Comparison of ENCODE assay signal across 8 cellular contexts in the genomic region with DNA sequence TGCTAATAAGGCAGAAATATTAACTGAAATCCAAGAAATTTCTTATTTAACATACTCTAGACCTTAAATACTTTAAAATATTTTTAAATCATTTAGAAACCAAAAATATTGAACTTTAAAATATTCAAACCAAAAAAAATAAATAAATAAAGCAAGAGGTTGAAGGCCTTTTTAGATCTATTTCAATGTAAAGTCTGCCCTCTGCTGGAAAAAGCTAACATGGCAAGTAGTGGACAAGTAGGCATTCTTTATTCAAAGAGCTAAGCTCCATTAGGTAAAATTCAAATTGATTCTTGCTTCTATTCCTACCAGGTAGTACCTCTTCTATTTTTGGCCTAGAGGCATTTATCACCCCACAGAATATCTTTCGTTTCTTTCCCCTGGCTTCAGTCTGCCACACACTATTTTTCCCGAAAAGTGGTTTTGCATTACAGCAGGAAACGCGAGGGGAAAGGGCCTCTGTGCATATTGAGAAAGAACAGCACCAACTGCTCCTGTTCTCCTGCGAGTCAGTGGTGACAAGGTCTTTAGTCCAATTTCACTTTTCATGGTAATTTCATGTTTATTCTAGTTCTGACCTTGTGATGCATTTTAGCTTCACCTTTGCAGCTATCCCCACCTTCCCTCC. TPM values are rescaled to one million over a fixed set of nuclear protein-coding genes. Genes with fewer than 3 reads are reported as not detected.
DNase-seq lines count a peak whose midpoint lies in the region; ATAC-seq and TF ChIP-seq lines count a peak whose summit lies in the region.

No MANE protein-coding gene starts in this region.

- H3K4me3 ChIP-seq in AG09309 (ENCODE audit: control insufficient read depth, low read depth, low read length) (no peak overlapping the region), WI38 (ENCODE audit: low read depth, low read length) (no peak overlapping the region), esophagus squamous epithelium (no peak overlapping the region), neuronal stem cell (ENCODE audit: low read length in 2 of 2) (no peak overlapping the region)

- H2AFZ ChIP-seq in neuronal stem cell (ENCODE audit: low read length) = no peak overlapping the region

- no peak overlapping the region for H2BK120ac ChIP-seq in neuronal stem cell (ENCODE audit: low read depth, low read length)

- no peak overlapping the region for H4K8ac ChIP-seq in neuronal stem cell (ENCODE audit: low read depth, low read length)

- peak; percentile 62 for ATAC-seq in HG03025 (IDR thresholded peaks at IDR 0.05; ENCODE audit: low FRiP score, unreplicated experiment)

- no peak overlapping the region for H2BK12ac ChIP-seq in neuronal stem cell (ENCODE audit: low read length)

- TF ChIP-seq POLR2A in esophagus squamous epithelium (IDR thresholded peaks at IDR 0.05) = no peak

- peaks cover 0 to 4% (median 0%) of the 10 kb centered on the region in 3 donors for H3K4me1 ChIP-seq in esophagus squamous epithelium
- no peaks in the 10 kb centered on the region for H3K4me1 ChIP-seq in neuronal stem cell (ENCODE audit: control insufficient read depth in 2 of 2, insufficient read depth in 1 of 2, low read depth in 1 of 2, low read length in 2 of 2)

- no peaks in the 10 kb centered on the region for H3K27me3 ChIP-seq in esophagus squamous epithelium
- H3K27me3 ChIP-seq in neuronal stem cell (ENCODE audit: control insufficient read depth in 3 of 3, insufficient read depth in 3 of 3, low read depth in 1 of 3, low read length in 3 of 3) = peaks cover 0 to 8% (median 0%) of the 10 kb centered on the region in 3 experiments

- H3K27ac ChIP-seq in esophagus squamous epithelium = no peak overlapping the region
- H3K27ac ChIP-seq in neuronal stem cell (replicated peaks; ENCODE audit: low read length) = no peak overlapping the region

- no peak overlapping the region for H3K18ac ChIP-seq in neuronal stem cell (ENCODE audit: low read length)

- no peaks in the 10 kb centered on the region for H3K79me1 ChIP-seq in neuronal stem cell (ENCODE audit: low read depth, low read length)

- H3K9ac ChIP-seq in neuronal stem cell (ENCODE audit: low read depth, low read length, poor library complexity) = no peak overlapping the region

- no peak overlapping the region for H3K14ac ChIP-seq in neuronal stem cell (ENCODE audit: low read length)

- H2BK15ac ChIP-seq in neuronal stem cell (ENCODE audit: low read length) = no peak overlapping the region

- peaks cover 0 to 18% (median 0%) of the 10 kb centered on the region in 3 donors for H3K36me3 ChIP-seq in esophagus squamous epithelium
- H3K36me3 ChIP-seq in neuronal stem cell (replicated peaks in 1 of 2; ENCODE audit: control insufficient read depth in 2 of 2, insufficient read depth in 2 of 2, low read length in 2 of 2) = no peaks in the 10 kb centered on the region

- no peak overlapping the region for H3K4ac ChIP-seq in neuronal stem cell (ENCODE audit: low read length)

- H2AK5ac ChIP-seq in neuronal stem cell (ENCODE audit: low read depth, low read length) = no peak overlapping the region

- 59 to 61% methylated on average over 5 of the region's 5 CpGs for whole genome bisulfite sequencing in esophagus squamous epithelium, 2 donors
- no CpG with 5 or more reads among the region's 5 CpGs for WGBS in neuronal stem cell (ENCODE audit: extremely low coverage in 2 of 2, insufficient read length in 2 of 2, insufficient replicate concordance in 1 of 2), 2 donors

- H2BK5ac ChIP-seq in neuronal stem cell (ENCODE audit: low read length) = no peak overlapping the region

- TF ChIP-seq CTCF in AG09309 (IDR thresholded peaks at IDR 0.05; ENCODE audit: control insufficient read depth, insufficient read depth, low read depth, low read length, missing control alignments) (peak; percentile 73), GM12874 (IDR thresholded peaks at IDR 0.05; ENCODE audit: insufficient read depth, low read depth, low read length) (peak; percentile 53; the same call in 1 of the 2 replicates), WI38 (IDR thresholded peaks at IDR 0.05; ENCODE audit: low read depth, low read length) (peak; percentile 41), esophagus squamous epithelium (IDR thresholded peaks at IDR 0.05) (peak; percentile 63 to 87 (median 85))

- DNase-seq in AG09309 (ENCODE audit: low read depth) (peak; percentile 45), NCI-H2171 treated with DMSO at 0.1 percent for 48 hours (lab: John Stamatoyannopoulos, UW) (peak; percentile 72), esophagus squamous epithelium (lab: John Stamatoyannopoulos, UW) (no peak), neuronal stem cell (ENCODE audit: low spot score) (peak; percentile 76), cortex of kidney (lab: John Stamatoyannopoulos, UW) (no peak)

- no peaks in the 10 kb centered on the region for H3K9me3 ChIP-seq in esophagus squamous epithelium
- H3K9me3 ChIP-seq in neuronal stem cell (replicated peaks in 1 of 2; ENCODE audit: control insufficient read depth in 2 of 2, insufficient read depth in 1 of 2, low read depth in 1 of 2, low read length in 2 of 2) = no peaks in the 10 kb centered on the region

- intact Hi-C loops in esophagus squamous epithelium (cut with DNase I) = loop anchor here (5.0 kb wide), 1 partner anchor 76 kb away; no protein-coding TSS in a partner anchor

- H3K4me2 ChIP-seq in neuronal stem cell (ENCODE audit: insufficient read depth, low read length, poor library complexity, severe bottlenecking) = no peak overlapping the region

- H4K91ac ChIP-seq in neuronal stem cell (ENCODE audit: low read depth, low read length, poor library complexity) = no peak overlapping the region

- no peak overlapping the region for H3K23ac ChIP-seq in neuronal stem cell (ENCODE audit: low read depth, low read length, poor library complexity)

RNA-seq across cellular contexts. Expression of a gene that starts 20.4 kb away (rescaled TPM):
- 10 to 100 TPM in 2 of 4 donors, 1 to 10 TPM in 2; 8.2 to 17.4 (median 10.8) TPM for total RNA-seq in esophagus squamous epithelium
- polyA plus RNA-seq in neuronal stem cell (2013, experiment 1 of 2) = 0.18 TPM
- 0.12 TPM for polyA plus RNA-seq in neuronal stem cell (2013, experiment 2 of 2)

RNA-seq across cellular contexts. Expression of a gene that starts 45.9 kb away (rescaled TPM):
- 10 to 100 TPM in 2 of 4 donors, 1 to 10 TPM in 2; 5.5 to 19.3 (median 13.0) TPM for total RNA-seq in esophagus squamous epithelium
- 31.6 TPM for polyA plus RNA-seq in neuronal stem cell (2013, experiment 1 of 2)
- polyA plus RNA-seq in neuronal stem cell (2013, experiment 2 of 2) = 32.1 TPM

RNA-seq across cellular contexts. Expression of a gene that starts 54.8 kb away (rescaled TPM):
- total RNA-seq in esophagus squamous epithelium = 1 to 10 TPM in 3 of 4 donors, under 1 TPM in 1; 0.91 to 6.5 (median 2.1) TPM
- 0.13 TPM for polyA plus RNA-seq in neuronal stem cell (2013, experiment 1 of 2)
- polyA plus RNA-seq in neuronal stem cell (2013, experiment 2 of 2) = 0.28 TPM

Comparison
In these comparisons a context has a peak if more than half of its experiments do, and no peak if none do; other contexts are left out.
1. DNase-seq: peak in AG09309 (single experiment), NCI-H2171 treated with DMSO at 0.1 percent for 48 hours (single experiment) and neuronal stem cell (single experiment); none in esophagus squamous epithelium (single experiment) and cortex of kidney (single experiment).
2. Peak in every context shown above with its lines, with median percentiles within 50 percentile points of each other: CTCF ChIP-seq.